In the genomic region with DNA sequence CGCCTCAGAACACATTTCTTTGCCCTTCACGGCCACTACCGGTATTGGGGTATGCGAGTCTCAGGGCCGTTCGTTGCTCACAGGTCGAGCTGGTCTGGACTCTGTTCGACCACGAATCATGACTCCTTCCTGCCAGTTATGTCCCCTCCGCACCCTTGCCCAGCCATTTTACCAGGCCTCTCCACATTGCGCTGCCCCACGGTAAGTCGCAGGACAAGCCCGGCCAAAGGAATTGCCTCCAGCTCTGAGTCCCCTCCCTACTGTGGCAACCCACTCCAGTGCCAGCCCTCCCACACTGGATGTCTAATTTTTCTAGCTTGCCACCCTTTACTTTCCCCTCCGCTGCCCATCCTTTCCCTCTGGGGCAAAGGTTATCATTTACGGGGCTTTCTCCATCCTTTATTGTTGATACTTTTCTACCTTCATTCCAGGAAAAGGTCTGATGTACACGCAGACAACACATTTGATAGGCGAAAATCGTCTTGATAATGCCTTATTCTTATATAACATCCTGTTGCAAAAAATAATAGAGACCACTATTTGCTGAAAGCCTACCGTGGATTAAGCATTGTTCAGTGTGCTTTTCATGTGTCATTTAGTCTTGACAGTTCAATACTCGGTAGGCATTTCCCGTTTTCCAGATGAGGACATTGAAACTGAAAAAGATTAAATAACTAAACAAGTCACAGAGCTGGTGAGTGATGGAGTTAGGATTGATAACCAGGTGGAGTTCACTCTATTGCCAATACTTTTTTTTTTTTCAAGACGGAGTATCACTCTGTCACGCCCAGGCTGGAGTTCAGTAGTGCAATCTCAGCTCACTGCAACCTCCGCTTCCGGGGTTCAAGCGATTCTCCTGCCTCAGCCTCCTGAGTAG, we compare ENCODE assay signal across 8 cellular contexts. TPM values are rescaled to one million over a fixed set of nuclear protein-coding genes. Genes with fewer than 3 reads are reported as not detected.
A peak's percentile ranks its signal among the peaks of the same experiment; 100 is the strongest.
DNase-seq lines count a peak whose midpoint lies in the region; ATAC-seq and TF ChIP-seq lines count a peak whose summit lies in the region.

No MANE protein-coding gene starts in this region.

- peak overlapping the region; percentile 90 for H3K4me3 Mint-ChIP-seq in activated CD4-positive, alpha-beta T cell treated with anti-CD3 and anti-CD28 coated beads for 36 hours

- H3K9me3 ChIP-seq in SU-DHL-6 (ENCODE audit: insufficient read depth, low read length) (no peaks in the 10 kb centered on the region), endocrine pancreas (ENCODE audit: control insufficient read depth, low read length) (no peaks in the 10 kb centered on the region), muscle layer of duodenum (ENCODE audit: control insufficient read depth in 1 of 2, low read length in 2 of 2) (no peaks in the 10 kb centered on the region), uterus (no peaks in the 10 kb centered on the region)

- H2AFZ ChIP-seq in SU-DHL-6 (ENCODE audit: low read depth, low read length, severe bottlenecking), result peak overlapping the region; percentile 43

- no peaks in the 10 kb centered on the region for H3K9me3 Mint-ChIP-seq in activated CD4-positive, alpha-beta T cell treated with anti-CD3 and anti-CD28 coated beads for 36 hours (ENCODE audit: low read depth)

- CTCF ChIA-PET in activated CD4-positive, alpha-beta T cell treated with anti-CD3 and anti-CD28 coated beads for 36 hours (lab: Charles Lee), result interaction anchor here (0.6 to 3.0 kb wide), 12 partner anchors 14 to 468 kb away, joined by 3 to 12 read pairs (median 4); a partner anchor contains a TSS

- peak overlapping the region; percentile 93 for H3K4me2 ChIP-seq in SU-DHL-6 (ENCODE audit: low read depth, low read length, poor library complexity, severe bottlenecking)

- peaks cover 50% of the 10 kb centered on the region for H3K36me3 Mint-ChIP-seq in activated CD4-positive, alpha-beta T cell treated with anti-CD3 and anti-CD28 coated beads for 36 hours (ENCODE audit: low read depth)

- H4K20me1 ChIP-seq in SU-DHL-6 (ENCODE audit: low read depth, low read length), result peaks cover 22% of the 10 kb centered on the region; the same call in 1 of the 2 replicates

- peaks cover 39% of the 10 kb centered on the region for H3K79me2 ChIP-seq in SU-DHL-6 (ENCODE audit: insufficient read depth, low read length)

- peak; percentile 51 for DNase-seq in activated CD4-positive, alpha-beta T cell treated with anti-CD3 and anti-CD28 coated beads for 36 hours
- DNase-seq in activated CD4-positive, alpha-beta T cell treated with anti-CD3 and anti-CD28 coated beads, Interleukin-2, amount 50 U/mL, for 4 hours, result no peak
- DNase-seq in uterus, result peak in 1 of 2 donors; percentile 39
- DNase-seq in SKM-1 (lab: John Stamatoyannopoulos, UW; ENCODE audit: unreplicated experiment), result no peak

- POLR2A ChIA-PET in activated CD4-positive, alpha-beta T cell treated with anti-CD3 and anti-CD28 coated beads for 36 hours (lab: Charles Lee), result interaction anchor here (0.6 to 1.8 kb wide), 16 partner anchors 11 to 381 kb away, joined by 3 to 20 read pairs (median 4); a partner anchor contains a TSS

- H3K9ac ChIP-seq in SU-DHL-6 (ENCODE audit: low read length) (peak overlapping the region; percentile 83), endocrine pancreas (ENCODE audit: control insufficient read depth, insufficient read depth, low read length) (peak overlapping the region; percentile 80)

- peaks cover 5% of the 10 kb centered on the region for H3K4me1 ChIP-seq in endocrine pancreas (ENCODE audit: control insufficient read depth, insufficient read depth, low read length)
- peaks cover 23 to 34% of the 10 kb centered on the region in 2 donors for H3K4me1 ChIP-seq in muscle layer of duodenum (ENCODE audit: control insufficient read depth in 1 of 2, insufficient read depth in 2 of 2, low read length in 2 of 2)
- H3K4me1 ChIP-seq in uterus, result peaks cover 0 to 6% of the 10 kb centered on the region in 2 donors

- H3K27me3 ChIP-seq in SU-DHL-6 (ENCODE audit: low read length) (no peaks in the 10 kb centered on the region), endocrine pancreas (ENCODE audit: control insufficient read depth, insufficient read depth, low read length) (no peaks in the 10 kb centered on the region), muscle layer of duodenum (ENCODE audit: low read depth, low read length) (no peaks in the 10 kb centered on the region), uterus (no peaks in the 10 kb centered on the region)

- H3K4me3 ChIP-seq in SU-DHL-6 (ENCODE audit: insufficient read depth, low read length, poor library complexity, severe bottlenecking) (peak overlapping the region; percentile 70), endocrine pancreas (ENCODE audit: control insufficient read depth, insufficient read depth, low read length) (peak overlapping the region; percentile 69), muscle layer of duodenum (ENCODE audit: low read depth in 1 of 2, low read length in 2 of 2) (peak overlapping the region; percentile 95 to 98), uterus (peak overlapping the region; percentile 61 to 83)

- TF ChIP-seq POLR2A in uterus (IDR thresholded peaks at IDR 0.05), result no peak

- peak; percentile 2 for ATAC-seq in activated CD4-positive, alpha-beta T cell treated with anti-CD3 and anti-CD28 coated beads for 36 hours
- ATAC-seq in HG02885 (IDR thresholded peaks at IDR 0.05; ENCODE audit: poor library complexity, unreplicated experiment), result peak; percentile 16

- H3F3A ChIP-seq in SU-DHL-6 (ENCODE audit: insufficient read depth), result peaks cover 34% of the 10 kb centered on the region

- H3K27me3 Mint-ChIP-seq in activated CD4-positive, alpha-beta T cell treated with anti-CD3 and anti-CD28 coated beads for 36 hours, result no peaks in the 10 kb centered on the region

- no peak for TF ChIP-seq CTCF in SU-DHL-6 (IDR thresholded peaks at IDR 0.05; ENCODE audit: insufficient read depth, low read length, poor library complexity, severe bottlenecking)
- TF ChIP-seq CTCF in uterus (IDR thresholded peaks at IDR 0.05), result no peak

- H3K27ac ChIP-seq in SU-DHL-6 (ENCODE audit: low read depth, low read length) (peak overlapping the region; percentile 52), muscle layer of duodenum (ENCODE audit: low read length) (peak overlapping the region; percentile 100), uterus (peak overlapping the region; percentile 93 to 96)

- intact Hi-C loops in activated CD4-positive, alpha-beta T cell treated with anti-CD3 and anti-CD28 coated beads for 36 hours (cut with DNase I, micrococcal nuclease), result loop anchor here (1.0 to 10.0 kb wide), 17 partner anchors 19 to 1563 kb away; a partner anchor contains a TSS
- intact Hi-C loops in uterus (cut with DNase I; ENCODE audit: low total_unique reads), result no loop called here

- peaks cover 42% of the 10 kb centered on the region for H3K4me1 Mint-ChIP-seq in activated CD4-positive, alpha-beta T cell treated with anti-CD3 and anti-CD28 coated beads for 36 hours

- no peaks in the 10 kb centered on the region for H3K9me2 ChIP-seq in SU-DHL-6 (replicated peaks; ENCODE audit: insufficient read depth, low read length)

- H3K27ac Mint-ChIP-seq in activated CD4-positive, alpha-beta T cell treated with anti-CD3 and anti-CD28 coated beads for 36 hours, result peak overlapping the region; percentile 96

- peaks cover 26% of the 10 kb centered on the region for H3K36me3 ChIP-seq in SU-DHL-6 (ENCODE audit: low read length)
- peaks cover 27% of the 10 kb centered on the region for H3K36me3 ChIP-seq in endocrine pancreas (ENCODE audit: control insufficient read depth, insufficient read depth, low read length)
- peaks cover 18 to 32% of the 10 kb centered on the region in 2 donors for H3K36me3 ChIP-seq in muscle layer of duodenum (ENCODE audit: control insufficient read depth in 1 of 2, insufficient read depth in 2 of 2, low read length in 2 of 2)
- no peaks in the 10 kb centered on the region for H3K36me3 ChIP-seq in uterus

RNA-seq across cellular contexts. Expression of a gene that starts 1.0 kb away (rescaled TPM):
- 100 to 1,000 TPM; 179 to 188 TPM for total RNA-seq in activated CD4-positive, alpha-beta T cell treated with anti-CD3 and anti-CD28 coated beads for 36 hours
- 100 to 1,000 TPM in 2 of 4 donors, 10 to 100 TPM in 2; 23.1 to 143 (median 88.4) TPM for total RNA-seq in uterus

RNA-seq across cellular contexts. Expression of a gene that starts 19.5 kb away (rescaled TPM):
- total RNA-seq in activated CD4-positive, alpha-beta T cell treated with anti-CD3 and anti-CD28 coated beads for 36 hours, result 10 to 100 TPM; 41.6 to 47.7 TPM
- 10 to 100 TPM; 41.0 to 73.8 (median 64.0) TPM for total RNA-seq in uterus

RNA-seq across cellular contexts. Expression of a gene that starts 41.8 kb away (rescaled TPM):
- total RNA-seq in activated CD4-positive, alpha-beta T cell treated with anti-CD3 and anti-CD28 coated beads for 36 hours, result 10 to 100 TPM; 29.1 to 33.1 TPM
- total RNA-seq in uterus, result 10 to 100 TPM; 16.0 to 39.7 (median 21.0) TPM

RNA-seq across cellular contexts. Expression of a gene that starts 52.5 kb away (rescaled TPM):
- total RNA-seq in activated CD4-positive, alpha-beta T cell treated with anti-CD3 and anti-CD28 coated beads for 36 hours, result 10 to 100 TPM; 35.1 to 47.3 TPM
- 10 to 100 TPM; 19.0 to 43.7 (median 21.2) TPM for total RNA-seq in uterus
